Comparison of ENCODE assay signal across 22 cellular contexts in the genomic region with DNA sequence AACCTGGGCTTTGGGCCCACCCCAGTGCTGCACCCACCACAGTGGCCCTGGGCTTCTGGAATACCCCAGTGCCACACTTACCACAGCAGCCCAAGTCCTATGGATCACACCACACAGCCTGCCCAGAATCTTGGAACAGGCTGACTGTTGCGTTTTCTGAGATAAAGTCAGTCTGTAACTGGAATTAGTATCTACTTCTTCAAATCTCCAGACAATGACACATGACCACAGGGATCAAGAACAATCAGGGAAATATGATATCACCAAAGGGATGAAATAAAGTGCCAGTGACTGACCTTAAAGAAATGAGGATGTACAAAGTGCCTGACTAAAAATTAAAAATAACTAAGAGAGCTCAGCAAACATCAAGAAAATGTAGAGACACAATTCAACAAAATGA.
"Had no signal": no experiment of that assay in that cellular context is flagged by ENCODE, and none has a peak within 500 bp of the region (broad histone marks: within the 10 kb centered on the region; RNA-seq: fewer than 3 reads in every experiment).

No MANE protein-coding gene starts in this region.

- H3K4me3 ChIP-seq: coronary artery, gastrocnemius medialis, heart right ventricle, pancreas, prostate gland, right lobe of liver, skin epidermis, stomach, thoracic aorta, transverse colon had no signal

- H3K4me1 Mint-ChIP-seq: natural killer cell, neural crest cell had no signal

- H3K4me1 ChIP-seq: gastrocnemius medialis, heart right ventricle, pancreas, prostate gland, right lobe of liver, stomach, transverse colon had no signal

- H3K4me3 Mint-ChIP-seq: natural killer cell, neural crest cell had no signal

- H3K36me3 ChIP-seq: gastrocnemius medialis, heart right ventricle, pancreas, prostate gland, right lobe of liver, stomach, thoracic aorta, transverse colon had no signal

- DNase-seq: effector CD8-positive, alpha-beta T cell; gastrocnemius medialis; heart right ventricle; hypothalamus; kidney glomerular epithelial cell; mammary epithelial cell; natural killer cell; nucleus accumbens; pancreas; right lobe of liver; stimulated activated CD4-positive, alpha-beta T cell treated with anti-CD3 and anti-CD28 coated beads, Interleukin-12 subunit alpha, Interleukin-12 subunit beta, amount 100 ng/mL, for 4 hours; stimulated activated naive CD4-positive, alpha-beta T cell; stomach; substantia nigra; transverse colon had no signal

- H3K27ac Mint-ChIP-seq: natural killer cell had no signal

- H3K9me3 ChIP-seq: gastrocnemius medialis, pancreas, prostate gland, right lobe of liver, thoracic aorta, transverse colon had no signal

- ATAC-seq: esophagus mucosa, gastrocnemius medialis, heart right ventricle, natural killer cell, pancreas, right lobe of liver had no signal

- H3K27me3 ChIP-seq: gastrocnemius medialis, heart right ventricle, pancreas, right lobe of liver, stomach, transverse colon had no signal

- H3K27ac ChIP-seq: coronary artery, gastrocnemius medialis, heart right ventricle, pancreas, prostate gland, right lobe of liver, skin epidermis, stomach, thoracic aorta, transverse colon had no signal

- FAIRE-seq: islet of Langerhans, pancreas had no signal
